ENCODE assay signal across 9 cellular contexts in genomic region chr15:101641894-101642293, GRCh38. TPM values are rescaled to one million over a fixed set of nuclear protein-coding genes. Genes with fewer than 3 reads are reported as not detected.
A peak's percentile ranks its signal among the peaks of the same experiment; 100 is the strongest.
DNase-seq lines count a peak whose midpoint lies in the region; ATAC-seq, FAIRE-seq and TF ChIP-seq lines count a peak whose summit lies in the region.
"Had no signal": no experiment of that assay in that cellular context is flagged by ENCODE, and none has a peak within 500 bp of the region (broad histone marks: within the 10 kb centered on the region; RNA-seq: fewer than 3 reads in every experiment).

No MANE protein-coding gene starts in this region.

- DNase-seq in NCI-H748 (lab: John Stamatoyannopoulos, UW; ENCODE audit: unreplicated experiment), result peak; percentile 18
- DNase-seq in BE2C, result no peak
- DNase-seq in NCI-H446 (lab: John Stamatoyannopoulos, UW), result no peak
- DNase-seq in frontal cortex (ENCODE audit: low spot score in 2 of 2), result no peak

- H3K36me3 ChIP-seq in neutrophil (peaks cover 44% of the 10 kb centered on the region), BE2C (peaks cover 54% of the 10 kb centered on the region)

- TF ChIP-seq CTCF in neutrophil (IDR thresholded peaks at IDR 0.05), result no peak
- TF ChIP-seq CTCF in BE2C (IDR thresholded peaks at IDR 0.05; ENCODE audit: low read depth, low read length), result no peak

- H3K27me3 ChIP-seq in neutrophil (no peaks in the 10 kb centered on the region), BE2C (no peaks in the 10 kb centered on the region)
- H3K27me3 ChIP-seq: cardiac muscle cell had no signal

- no peaks in the 10 kb centered on the region for H3K9me3 ChIP-seq in neutrophil
- no peaks in the 10 kb centered on the region for H3K9me3 ChIP-seq in BE2C

- ATAC-seq in GM21390 (IDR thresholded peaks at IDR 0.05; ENCODE audit: unreplicated experiment) (peak; percentile 67), HG03521 (IDR thresholded peaks at IDR 0.05; ENCODE audit: unreplicated experiment) (no peak)

- H3K4me1 ChIP-seq in neutrophil (ENCODE audit: control insufficient read depth in 1 of 2, insufficient read depth in 1 of 2, low read depth in 1 of 2, low read length in 1 of 2) (peaks cover 33 to 37% of the 10 kb centered on the region in 2 experiments), BE2C (peaks cover 11% of the 10 kb centered on the region)

- H3K4me3 ChIP-seq in neutrophil (ENCODE audit: low read depth in 1 of 2, low read length in 1 of 2), result peak overlapping the region in 1 of 2 experiments; percentile 46
- H3K4me3 ChIP-seq in BE2C (ENCODE audit: low read depth, low read length), result no peak overlapping the region
- H3K4me3 ChIP-seq: cardiac muscle cell had no signal

- FAIRE-seq in frontal cortex (lab: Jason Lieb, UNC), result no peak

- peak overlapping the region; percentile 26 for H3K27ac ChIP-seq in cingulate gyrus (ENCODE audit: low read depth, low read length)
- H3K27ac ChIP-seq in neutrophil, result peak overlapping the region; percentile 95
- H3K27ac ChIP-seq: cardiac muscle cell had no signal

RNA-seq across cellular contexts. Expression of gene TM2D3, which starts 10.3 kb away (rescaled TPM):
- 81.4 TPM for polyA plus RNA-seq in BE2C (2012; ENCODE audit: insufficient read depth, insufficient read length, low read depth)
- total RNA-seq in frontal cortex, result 102 TPM
